ENCODE assay signal across 13 cellular contexts in genomic region chr18:54416459-54416858, GRCh38. TPM values are rescaled to one million over a fixed set of nuclear protein-coding genes. Genes with fewer than 3 reads are reported as not detected.
DNase-seq lines count a peak whose midpoint lies in the region; ATAC-seq and TF ChIP-seq lines count a peak whose summit lies in the region.
"Had no signal": no experiment of that assay in that cellular context is flagged by ENCODE, and none has a peak within 500 bp of the region (broad histone marks: within the 10 kb centered on the region; RNA-seq: fewer than 3 reads in every experiment).

No MANE protein-coding gene starts in this region.

- no peak overlapping the region for H2AK9ac ChIP-seq in IMR-90 (replicated peaks; ENCODE audit: low read depth, low read length, poor library complexity)

- H3K9me1 ChIP-seq in IMR-90 (ENCODE audit: insufficient read depth, low read length): no peaks in the 10 kb centered on the region

- no peak overlapping the region for H2BK20ac ChIP-seq in IMR-90 (ENCODE audit: low read depth, low read length)

- TF ChIP-seq POLR2A in IMR-90 (IDR thresholded peaks at IDR 0.05; ENCODE audit: low read depth, low read length): no peak

- H4K8ac ChIP-seq in IMR-90 (ENCODE audit: low read depth in 2 of 2, low read length in 2 of 2): no peak overlapping the region

- H2BK15ac ChIP-seq in IMR-90 (ENCODE audit: low read depth, low read length): no peak overlapping the region

- in situ Hi-C loops in IMR-90 (cut with MboI; ENCODE audit: low sequenced_read_pairs) (no loop called here), GM13977 (cut with MboI; ENCODE audit: low pct_unique_long_range_greater_than_20kb, low sequenced_read_pairs, unreplicated experiment) (no loop called here)

- no peak overlapping the region for H3K14ac ChIP-seq in IMR-90 (replicated peaks; ENCODE audit: low read depth, low read length)

- WGBS in IMR-90 (ENCODE audit: extremely low coverage in 2 of 2, insufficient read length in 1 of 2), 2 experiments: no CpG with 5 or more reads among the region's 2 CpGs
- WGBS in mesodermal cell (ENCODE audit: insufficient coverage in 2 of 2), 2 experiments: no CpG with 5 or more reads among the region's 2 CpGs

- H3K36me3 ChIP-seq in IMR-90 (ENCODE audit: control insufficient read depth, insufficient read depth, low read length): no peaks in the 10 kb centered on the region
- no peaks in the 10 kb centered on the region for H3K36me3 ChIP-seq in mesodermal cell (ENCODE audit: control insufficient read depth, insufficient read depth, low read length)

- no peaks in the 10 kb centered on the region for H3K4me1 ChIP-seq in IMR-90 (ENCODE audit: control insufficient read depth, insufficient read depth, low read length)
- peaks cover 4% of the 10 kb centered on the region for H3K4me1 ChIP-seq in mesodermal cell (ENCODE audit: control insufficient read depth, insufficient read depth, low read length, poor library complexity, severe bottlenecking)

- H3K4me2 ChIP-seq in IMR-90 (ENCODE audit: low read depth, low read length): no peak overlapping the region

- no peak overlapping the region for H3K4ac ChIP-seq in IMR-90 (ENCODE audit: low read depth, low read length)

- H2AK5ac ChIP-seq in IMR-90 (ENCODE audit: low read depth, low read length): no peak overlapping the region

- POLR2A ChIA-PET in IMR-90 (lab: Charles Lee; ENCODE audit: unreplicated experiment): no interaction called here

- H3K27me3 ChIP-seq in IMR-90 (ENCODE audit: control insufficient read depth, insufficient read depth, low read length): no peaks in the 10 kb centered on the region

- H4K20me1 ChIP-seq in IMR-90 (ENCODE audit: insufficient read depth, low read length): no peaks in the 10 kb centered on the region

- H4K91ac ChIP-seq in IMR-90 (ENCODE audit: insufficient read depth, low read depth, low read length): no peak overlapping the region

- H2AFZ ChIP-seq in IMR-90 (replicated peaks; ENCODE audit: low read length, poor library complexity): no peak overlapping the region

- no peak overlapping the region for H3K4me3 ChIP-seq in IMR-90 (ENCODE audit: insufficient read depth, low read depth, low read length)
- no peak overlapping the region for H3K4me3 ChIP-seq in choroid plexus epithelial cell (ENCODE audit: low read depth, low read length)
- H3K4me3 ChIP-seq in mesodermal cell (ENCODE audit: extremely low read depth, insufficient read depth, low read length, poor library complexity, severe bottlenecking): no peak overlapping the region
- H3K4me3 ChIP-seq: mucosa of descending colon had no signal

- BruUV-seq in IMR-90 (replicated peaks; lab: Mats Ljungman, UMichigan): no TSS peak

- no peaks in the 10 kb centered on the region for H3K79me1 ChIP-seq in IMR-90 (ENCODE audit: low read depth in 1 of 2, low read length in 2 of 2)

- TF ChIP-seq CTCF in IMR-90 (conservative IDR thresholded peaks at IDR 0.05; ENCODE audit: low read depth, low read length): 0 out of 2 replicates have a peak, but pooled peaks have one; percentile 9
- no peak for TF ChIP-seq CTCF in choroid plexus epithelial cell (conservative IDR thresholded peaks at IDR 0.05; ENCODE audit: low read depth, low read length)
- TF ChIP-seq CTCF in GM13977 (IDR thresholded peaks at IDR 0.05; ENCODE audit: extremely low read depth, insufficient read depth, missing control alignments): no peak

- DNase-seq in AG08396 (ENCODE audit: low spot score): peak; percentile 20
- DNase-seq in IMR-90: peak; percentile 46
- peak; percentile 92 for DNase-seq in choroid plexus epithelial cell (ENCODE audit: low read depth)
- DNase-seq in GM13977 (ENCODE audit: low spot score): no peak
- DNase-seq: activated T-cell treated with anti-CD3 and anti-CD28 coated beads, Interleukin-2, amount 50 U/mL, for 1 hour; amygdala; mucosa of descending colon; MV-4-11; T-cell had no signal

- intact Hi-C loops in IMR-90 (cut with micrococcal nuclease): no loop called here

- ATAC-seq in IMR-90 (ENCODE audit: low read depth): peak; percentile 68
- ATAC-seq in HG02623 (IDR thresholded peaks at IDR 0.05; ENCODE audit: unreplicated experiment): no peak
- ATAC-seq in HG03039 (IDR thresholded peaks at IDR 0.05; ENCODE audit: unreplicated experiment): no peak
- no peak for ATAC-seq in HG03139 (IDR thresholded peaks at IDR 0.05; ENCODE audit: unreplicated experiment)
- ATAC-seq: mucosa of descending colon, T-cell had no signal

- no peak overlapping the region for H3K56ac ChIP-seq in IMR-90 (ENCODE audit: extremely low read depth, insufficient read depth, low read length)

- no peak overlapping the region for H3K27ac ChIP-seq in IMR-90 (ENCODE audit: insufficient read depth, low read length)
- peak overlapping the region; percentile 37 for H3K27ac ChIP-seq in mesodermal cell (ENCODE audit: low read depth, low read length, severe bottlenecking)

- CTCF ChIA-PET in IMR-90 (lab: Yijun Ruan, JAX): interaction anchor here (0.7 kb wide), 1 partner anchor 28 kb away, joined by 3 read pairs; no protein-coding TSS in a partner anchor

- no peak overlapping the region for H3K18ac ChIP-seq in IMR-90 (ENCODE audit: low read depth, low read length)

- no peak overlapping the region for H2BK5ac ChIP-seq in IMR-90 (ENCODE audit: low read depth, low read length, poor library complexity, severe bottlenecking)

- no peak overlapping the region for H3K23ac ChIP-seq in IMR-90 (ENCODE audit: low read depth, low read length)

- no peak overlapping the region for H2BK120ac ChIP-seq in IMR-90 (ENCODE audit: low read depth, low read length)

- dilution Hi-C loops in IMR-90 (cut with HindIII; ENCODE audit: low sequenced_read_pairs, unreplicated experiment): no loop called here

- H4K5ac ChIP-seq in IMR-90 (ENCODE audit: low read depth, low read length): no peak overlapping the region

- no peaks in the 10 kb centered on the region for H3K9me3 ChIP-seq in IMR-90 (ENCODE audit: control insufficient read depth, insufficient read depth, low read length)
- H3K9me3 ChIP-seq in mesodermal cell (ENCODE audit: control insufficient read depth, low read length): no peaks in the 10 kb centered on the region
- H3K9me3 ChIP-seq: mucosa of descending colon had no signal

- no peak overlapping the region for H3K9ac ChIP-seq in IMR-90 (ENCODE audit: low read depth, low read length)

- no peak for TF ChIP-seq RAD21 in IMR-90 (IDR thresholded peaks at IDR 0.05; ENCODE audit: low read length)

TF ChIP-seq in IMR-90, 13 proteins besides CTCF, POLR2A, EP300 and RAD21:
- TF ChIP-seq MAZ (IDR thresholded peaks at IDR 0.05; ENCODE audit: borderline replicate concordance, low read depth, low read length) (no peak), CEBPB (IDR thresholded peaks at IDR 0.05; ENCODE audit: low read depth, low read length) (no peak), BHLHE40 (IDR thresholded peaks at IDR 0.05; ENCODE audit: low read depth, low read length) (no peak), USF2 (IDR thresholded peaks at IDR 0.05; ENCODE audit: low read depth, low read length) (no peak)
TF ChIP-seq in IMR-90: peak in this region for 0.

RNA-seq across cellular contexts. Expression of gene C18orf54, which starts 58.8 kb away (rescaled TPM):
- 3.0 and 5.6 TPM in 2 replicates for total RNA-seq in IMR-90 (2012; rRNA removed)
- polyA plus RNA-seq in IMR-90 (2012; rRNA removed): 1.2 and 2.2 TPM in 2 replicates
- polyA plus RNA-seq in IMR-90 (2012; cell fraction: cytosol; rRNA removed): 0.09 and 0.29 TPM in 2 replicates
- 0.17 and 1.6 TPM in 2 replicates for polyA plus RNA-seq in IMR-90 (2012; cell fraction: nucleus; rRNA removed; ENCODE audit: low replicate concordance)
- polyA plus RNA-seq in mesodermal cell (2013, experiment 1 of 2): 24.1 TPM
- 25.6 TPM for polyA plus RNA-seq in mesodermal cell (2013, experiment 2 of 2)

RNA-seq across cellular contexts. Expression of gene STARD6, which starts 58.8 kb away (rescaled TPM):
- 0.28 TPM in 1 of 2 replicates, not detected in the other for total RNA-seq in IMR-90 (2012; rRNA removed)
- not detected in 2 replicates for polyA plus RNA-seq in IMR-90 (2012; rRNA removed)
- polyA plus RNA-seq in IMR-90 (2012; cell fraction: cytosol; rRNA removed): not detected in 2 replicates
- polyA plus RNA-seq in IMR-90 (2012; cell fraction: nucleus; rRNA removed; ENCODE audit: low replicate concordance): not detected in 2 replicates
- polyA plus RNA-seq in mesodermal cell (2013, experiment 1 of 2): not detected
- polyA plus RNA-seq in mesodermal cell (2013, experiment 2 of 2): not detected
- total RNA-seq: mucosa of descending colon, T-cell had no signal
